Comparison of ENCODE assay signal across 7 cellular contexts in genomic region chr22:43812149-43812842, GRCh38. TPM values are rescaled to one million over a fixed set of nuclear protein-coding genes. Genes with fewer than 3 reads are reported as not detected.
DNase-seq lines count a peak whose midpoint lies in the region; ATAC-seq and TF ChIP-seq lines count a peak whose summit lies in the region.

EFCAB6 (minus strand) TSS chr22:43812305; CDS start chr22:43782318, 29,987 bp downstream.

- CTCF ChIA-PET in WTC11 (lab: Charles Lee) = interaction anchor here (0.8 to 1.8 kb wide), 7 partner anchors 14 to 625 kb away, joined by 3 to 8 read pairs (median 3); partner anchors contain the start of gene TTLL12

- POLR2A ChIA-PET in WTC11 (lab: Charles Lee) = interaction anchor here (1.4 kb wide), 1 partner anchor 55 kb away, joined by 3 read pairs; no protein-coding TSS in a partner anchor

- H3K4me1 Mint-ChIP-seq in WTC11 = peaks cover 21% of the 10 kb centered on the region
- peaks cover 29 to 39% of the 10 kb centered on the region in 2 donors for H3K4me1 Mint-ChIP-seq in immature natural killer cell

- peak within 1 kb of the TSS; percentile 75 to 86 for H3K4me3 ChIP-seq in cardiac fibroblast (replicated peaks in 1 of 2; ENCODE audit: low read depth in 2 of 2, low read length in 2 of 2)

- TF ChIP-seq CTCF in WTC11 (IDR thresholded peaks at IDR 0.05) (no peak), cardiac fibroblast (IDR thresholded peaks at IDR 0.05; ENCODE audit: low read depth, low read length) (no peak)

- H3K27ac Mint-ChIP-seq in WTC11 = peak within 1 kb of the TSS; percentile 75
- H3K27ac Mint-ChIP-seq in immature natural killer cell = peak within 1 kb of the TSS; percentile 84 to 94 (median 91)

- no peaks in the 10 kb centered on the region for H3K36me3 Mint-ChIP-seq in WTC11
- no peaks in the 10 kb centered on the region for H3K36me3 Mint-ChIP-seq in immature natural killer cell

- ATAC-seq in GM18519 (IDR thresholded peaks at IDR 0.05; ENCODE audit: low FRiP score, unreplicated experiment) = peak; percentile 60
- peak; percentile 71 for ATAC-seq in HG03064 (IDR thresholded peaks at IDR 0.05; ENCODE audit: low read depth, unreplicated experiment)
- peak; percentile 89 for ATAC-seq in WTC11

- DNase-seq in NCI-H2196 treated with DMSO at 0.1 percent for 48 hours (lab: John Stamatoyannopoulos, UW; ENCODE audit: unreplicated experiment) = peak; percentile 90
- peak; percentile 93 for DNase-seq in WTC11 (ENCODE audit: low spot score)
- peak; percentile 94 to 96 for DNase-seq in cardiac fibroblast (ENCODE audit: low read depth in 2 of 2)
- DNase-seq in immature natural killer cell = peak; percentile 87 to 89 (median 89)
- peak; percentile 77 for DNase-seq in smooth muscle cell of the brain vasculature (ENCODE audit: low read depth, low spot score)

- H3K9me3 Mint-ChIP-seq in WTC11 (no peaks in the 10 kb centered on the region), immature natural killer cell (no peaks in the 10 kb centered on the region)

- H3K27me3 Mint-ChIP-seq in WTC11 (ENCODE audit: low read depth) (no peaks in the 10 kb centered on the region; the same call in 1 of the 2 replicates), immature natural killer cell (ENCODE audit: low read depth in 3 of 3) (peaks cover 5 to 14% (median 10%) of the 10 kb centered on the region in 3 donors)

- H3K4me3 Mint-ChIP-seq in WTC11 (peak within 1 kb of the TSS; percentile 82), immature natural killer cell (peak within 1 kb of the TSS; percentile 92 to 97 (median 95))

TF ChIP-seq in WTC11, 78 proteins besides CTCF, POLR2A, EP300 and RAD21 (continues in another document):
- TF ChIP-seq ATF3 (CRISPR knock-in tag; conservative IDR thresholded peaks at IDR 0.05) (peak; percentile 68; the same call in 1 of the 2 replicates), FOXP4 (CRISPR knock-in tag; IDR thresholded peaks at IDR 0.05) (peak; percentile 71), IRF1 (CRISPR knock-in tag; IDR thresholded peaks at IDR 0.05) (0 out of 2 replicates have a peak, but pooled peaks have one; percentile 61), ZNF138 (CRISPR knock-in tag; conservative IDR thresholded peaks at IDR 0.05) (peak; percentile 50; the same call in 1 of the 2 replicates), ZNF396 (CRISPR knock-in tag; IDR thresholded peaks at IDR 0.05; ENCODE audit: borderline replicate concordance) (no peak), USF1 (CRISPR knock-in tag; IDR thresholded peaks at IDR 0.05) (peak; percentile 2; the same call in 1 of the 2 replicates), NFE2L1 (CRISPR knock-in tag; IDR thresholded peaks at IDR 0.05) (0 out of 2 replicates have a peak, but pooled peaks have one; percentile 63), ATF2 (CRISPR knock-in tag; IDR thresholded peaks at IDR 0.05; ENCODE audit: borderline replicate concordance, low read depth) (0 out of 2 replicates have a peak, but pooled peaks have one; percentile 40), PREB (CRISPR knock-in tag; IDR thresholded peaks at IDR 0.05; ENCODE audit: borderline replicate concordance) (no peak), PRDM15 (CRISPR knock-in tag; IDR thresholded peaks at IDR 0.05) (0 out of 2 replicates have a peak, but pooled peaks have one; percentile 40), JUN (CRISPR knock-in tag; IDR thresholded peaks at IDR 0.05) (0 out of 2 replicates have a peak, but pooled peaks have one; percentile 36), FOXK1 (CRISPR knock-in tag; IDR thresholded peaks at IDR 0.05) (peak; percentile 37; the same call in 1 of the 2 replicates), USF2 (CRISPR knock-in tag; IDR thresholded peaks at IDR 0.05) (no peak; the same call in 1 of the 2 replicates), ZBTB21 (CRISPR knock-in tag; IDR thresholded peaks at IDR 0.05; ENCODE audit: borderline replicate concordance) (peak; percentile 80; the same call in 1 of the 2 replicates)

RNA-seq across cellular contexts. Expression of gene EFCAB6, which starts in this region (rescaled TPM):
- 0.25 to 0.94 TPM (median 0.41 TPM) in 3 replicates for total RNA-seq in WTC11 (2021)
- polyA plus RNA-seq in immature natural killer cell = under 1 TPM in 2 of 3 donors, not detected in 1; 0.04 to 0.18 TPM

Comparison
In these comparisons a context has a peak if more than half of its experiments do, and no peak if none do; other contexts are left out.
1. Peak in every context shown above with its lines: DNase-seq, ATAC-seq and H3K4me3 ChIP-seq.
2. Peak in DNase-seq and ATAC-seq in WTC11; RNA of the gene not detected or under 1 TPM.
3. Peak in DNase-seq in immature natural killer cell; RNA of the gene not detected or under 1 TPM.